1 cellular context compared by ENCODE assay signal in the genomic region with DNA sequence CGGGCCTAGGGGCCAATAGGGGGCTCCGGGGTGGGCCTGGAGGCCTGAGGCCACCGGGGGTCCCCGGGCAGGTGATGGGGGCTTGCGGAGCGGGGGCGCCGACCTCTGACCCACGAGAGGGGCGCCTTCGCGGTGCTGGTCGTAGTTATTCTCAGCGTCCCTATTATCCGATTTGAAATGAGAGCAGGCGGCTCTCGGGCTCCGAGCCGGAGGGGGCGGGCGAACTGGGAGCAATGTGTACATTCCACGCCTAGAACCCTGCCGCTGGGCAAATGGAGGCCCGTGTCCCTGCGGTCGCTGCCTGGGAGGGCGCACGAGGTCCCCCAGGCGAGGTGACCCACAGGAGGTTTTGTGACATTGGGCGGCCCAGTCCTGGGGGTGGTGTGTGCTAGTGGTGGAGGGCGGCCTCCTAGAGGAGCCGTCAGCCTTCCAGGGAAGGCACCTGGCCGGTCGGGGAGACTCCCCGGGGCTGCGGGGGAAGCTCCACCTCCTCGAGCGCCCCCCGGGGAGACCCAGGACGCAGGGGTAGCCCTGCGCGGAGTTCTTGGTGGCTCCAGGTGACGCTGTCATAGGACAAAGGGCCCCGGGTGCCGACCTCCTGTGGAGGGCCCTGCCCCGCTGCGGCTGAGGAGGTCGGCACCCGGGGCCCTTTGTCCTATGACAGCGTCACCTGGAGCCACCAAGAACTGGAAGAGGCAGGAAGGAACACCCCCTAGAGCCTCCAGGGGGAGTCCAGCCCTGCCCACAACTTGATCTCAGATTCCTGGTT.
TF ChIP-seq lines count a peak whose summit lies in the region.

No MANE protein-coding gene starts in this region.

TF ChIP-seq in GM23338, 12 proteins besides CTCF, POLR2A, EP300 and RAD21 (continued from another document):
- TF ChIP-seq ZNF462 (CRISPR knock-in tag; IDR thresholded peaks at IDR 0.05) (no peak), EZH2 (IDR thresholded peaks at IDR 0.05; ENCODE audit: low read depth, unreplicated experiment) (no peak), POLR2AphosphoS5 (IDR thresholded peaks at IDR 0.05; ENCODE audit: low read depth) (peak; percentile 11), NANOG (IDR thresholded peaks at IDR 0.05; ENCODE audit: borderline replicate concordance) (no peak)
